In genomic region chr9:77832647-77833046, GRCh38 we compare ENCODE assay signal across 21 cellular contexts.
"Had no signal": no experiment of that assay in that cellular context is flagged by ENCODE, and none has a peak within 500 bp of the region (broad histone marks: within the 10 kb centered on the region; RNA-seq: fewer than 3 reads in every experiment).

No MANE protein-coding gene starts in this region.

- FAIRE-seq: colon, frontal cortex, islet of Langerhans had no signal

- DNase-seq: central memory CD4-positive, alpha-beta T cell; dorsolateral prefrontal cortex; effector CD4-positive, alpha-beta T cell; hippocampal formation; left cardiac atrium; mesendoderm; midbrain; naive thymus-derived CD4-positive, alpha-beta T cell; nephron progenitor cell; retina; stimulated activated CD4-positive, alpha-beta T cell treated with anti-CD3 and anti-CD28 coated beads, Interleukin-2, amount 100 ng/mL, for 24 hours; stimulated activated CD4-positive, alpha-beta T cell treated with anti-CD3 and anti-CD28 coated beads, Interleukin-4, amount 100 ng/mL, for 4 hours; stimulated activated naive CD8-positive, alpha-beta T cell treated with anti-CD3 and anti-CD28 coated beads, Interleukin-15, Interleukin-2, amounts not matched to agents 100 U/mL and 50 U/mL, for 24 hours; substantia nigra; testis; tibial artery had no signal

- ATAC-seq: naive thymus-derived CD4-positive, alpha-beta T cell; sciatic nerve; stimulated activated memory B cell treated with anti-CD40 and anti-IgM and Interleukin-4, amounts not matched to agents 10 μg/mL and 1 μg/mL and 100 μg/mL, for 72 hours; stimulated activated naive CD8-positive, alpha-beta T cell treated with anti-CD3 and anti-CD28 coated beads, Interleukin-15, Interleukin-2, amounts not matched to agents 100 U/mL and 50 U/mL, for 24 hours had no signal

- H3K36me3 ChIP-seq: tibial artery had no signal

- H3K27ac ChIP-seq: testis, tibial artery had no signal

- H3K4me3 ChIP-seq: dorsolateral prefrontal cortex, testis, tibial artery had no signal

- H3K9me3 ChIP-seq: testis, tibial artery had no signal

- H3K27me3 ChIP-seq: dorsolateral prefrontal cortex, testis, tibial artery had no signal
